Comparison of ENCODE assay signal across 27 cellular contexts in genomic region chr17:36870618-36871002, GRCh38.
A peak's percentile ranks its signal among the peaks of the same experiment; 100 is the strongest.
DNase-seq lines count a peak whose midpoint lies in the region; ATAC-seq, FAIRE-seq and TF ChIP-seq lines count a peak whose summit lies in the region.
"Had no signal": no experiment of that assay in that cellular context is flagged by ENCODE, and none has a peak within 500 bp of the region (broad histone marks: within the 10 kb centered on the region; RNA-seq: fewer than 3 reads in every experiment).

No MANE protein-coding gene starts in this region.

- H2BK5ac ChIP-seq in mesendoderm (ENCODE audit: low read length) = peak overlapping the region; percentile 29

- H3K4me1 Mint-ChIP-seq in WTC11 = peaks cover 17% of the 10 kb centered on the region
- no peaks in the 10 kb centered on the region for H3K4me1 Mint-ChIP-seq in naive thymus-derived CD4-positive, alpha-beta T cell

- no peak overlapping the region for H3K23ac ChIP-seq in mesendoderm (ENCODE audit: low read length)

- DNase-seq in HepG2 (ENCODE audit: low spot score) (no peak), right lobe of liver (no peak), WTC11 (ENCODE audit: low spot score) (no peak), mesendoderm (peak; percentile 62), ascending aorta (ENCODE audit: low spot score in 2 of 2) (no peak), H4 (ENCODE audit: low spot score) (no peak)
- no peak for DNase-seq in naive thymus-derived CD4-positive, alpha-beta T cell
- DNase-seq: AML-193; CD4-positive, alpha-beta T cell; DMS79; GDM1; Kasumi-1; NCI-H1092 treated with DMSO at 0.1 percent for 48 hours; NCI-H1436 treated with DMSO at 0.1 percent for 48 hours; NCI-H187 treated with DMSO at 0.1 percent for 48 hours; NCI-H2107; NCI-H510A; NCI-H748 treated with DMSO at 0.1 percent for 48 hours; NK-92 treated with Interleukin-12 subunit alpha and Interleukin-12 subunit beta, amount 100 ng/mL, for 24 hours; PC-3; SJCRH30 had no signal

- no peak overlapping the region for H3K4me3 Mint-ChIP-seq in WTC11
- H3K4me3 Mint-ChIP-seq in naive thymus-derived CD4-positive, alpha-beta T cell = no peak overlapping the region
- H3K4me3 Mint-ChIP-seq: CD4-positive, alpha-beta T cell had no signal

- no TSS peak for BruUV-seq in HepG2 (replicated peaks; lab: Mats Ljungman, UMichigan)

- 0 out of 3 replicates have a peak, but pooled peaks have one; percentile 25 for ATAC-seq in HepG2
- no peak for ATAC-seq in right lobe of liver
- peak; percentile 77 for ATAC-seq in WTC11
- ATAC-seq in naive thymus-derived CD4-positive, alpha-beta T cell = no peak
- ATAC-seq: GM12878, PC-3, Right ventricle myocardium inferior, SK-N-SH treated with all-trans-retinoic acid at 6 μM for 48 hours had no signal

- peak overlapping the region; percentile 38 for H3K4ac ChIP-seq in mesendoderm (ENCODE audit: low read depth, low read length)

- H4K8ac ChIP-seq in mesendoderm (ENCODE audit: low read depth, low read length) = no peak overlapping the region

- TF ChIP-seq EP300 in HepG2 (IDR thresholded peaks at IDR 0.05; ENCODE audit: low read depth in 2 of 2, low read length in 2 of 2) = no peak
- no peak for TF ChIP-seq EP300 in HepG2 (CRISPR knock-in tag; IDR thresholded peaks at IDR 0.05; ENCODE audit: borderline replicate concordance)

- intact Hi-C loops in HepG2 (cut with micrococcal nuclease; ENCODE audit: unreplicated experiment) = no loop called here
- intact Hi-C loops in right lobe of liver (cut with DNase I) = no loop called here
- intact Hi-C loops in ascending aorta (cut with DNase I) = no loop called here
- intact Hi-C loops in naive thymus-derived CD4-positive, alpha-beta T cell (cut with micrococcal nuclease) = no loop called here

- TF ChIP-seq POLR2A in HepG2 (IDR thresholded peaks at IDR 0.05; ENCODE audit: insufficient read depth in 1 of 2, low read depth in 2 of 2, low read length in 2 of 2) = no peak
- no peak for TF ChIP-seq POLR2A in right lobe of liver (IDR thresholded peaks at IDR 0.05)

- peaks cover 3 to 19% of the 10 kb centered on the region in 2 experiments; a peak in 2 of 5 replicates for H3K27me3 ChIP-seq in HepG2 (ENCODE audit: control insufficient read depth in 1 of 2, insufficient read depth in 2 of 2, low read length in 2 of 2)
- no peaks in the 10 kb centered on the region for H3K27me3 ChIP-seq in right lobe of liver
- H3K27me3 ChIP-seq in mesendoderm (ENCODE audit: insufficient read depth, low read length, poor library complexity) = no peaks in the 10 kb centered on the region
- no peaks in the 10 kb centered on the region for H3K27me3 ChIP-seq in ascending aorta
- no peaks in the 10 kb centered on the region for H3K27me3 ChIP-seq in naive thymus-derived CD4-positive, alpha-beta T cell (ENCODE audit: control insufficient read depth in 2 of 2, insufficient read depth in 2 of 2, low read length in 2 of 2)
- H3K27me3 ChIP-seq: BLaER1 treated with 17β-estradiol and CSF1 and Interleukin-3, amounts not matched to agents 10 nM and 100 nM; SJCRH30 had no signal

- POLR2A ChIA-PET in HepG2 (lab: Yijun Ruan, JAX) (no interaction called here), WTC11 (lab: Charles Lee) (no interaction called here)
- POLR2A ChIA-PET in naive thymus-derived CD4-positive, alpha-beta T cell (lab: Charles Lee) = no interaction called here

- H2BK120ac ChIP-seq in mesendoderm (ENCODE audit: low read depth, low read length) = no peak overlapping the region

- H3K18ac ChIP-seq in mesendoderm (ENCODE audit: low read length) = no peak overlapping the region

- H3K4me2 ChIP-seq in HepG2 (ENCODE audit: low read depth, low read length) (no peak overlapping the region), mesendoderm (ENCODE audit: low read length) (no peak overlapping the region)
- H3K4me2 ChIP-seq: A549 had no signal

- peak overlapping the region; percentile 92 for H2AK5ac ChIP-seq in mesendoderm (ENCODE audit: low read length)

- no peak overlapping the region for H4K5ac ChIP-seq in mesendoderm (ENCODE audit: low read length)

- no peak for TF ChIP-seq RAD21 in HepG2 (CRISPR knock-in tag; IDR thresholded peaks at IDR 0.05)

- H3K9me3 Mint-ChIP-seq in WTC11 = peaks cover 3% of the 10 kb centered on the region; the same call in 1 of the 2 replicates
- peaks cover 0 to 14% (median 0%) of the 10 kb centered on the region in 11 donors for H3K9me3 Mint-ChIP-seq in naive thymus-derived CD4-positive, alpha-beta T cell
- H3K9me3 Mint-ChIP-seq: CD4-positive, alpha-beta T cell had no signal

- H3K9ac ChIP-seq in HepG2 (ENCODE audit: insufficient read depth, low read depth, low read length) = no peak overlapping the region
- no peak overlapping the region for H3K9ac ChIP-seq in mesendoderm (ENCODE audit: low read length)
- H3K9ac ChIP-seq: BLaER1 treated with 17β-estradiol and CSF1 and Interleukin-3, amounts not matched to agents 10 nM and 100 nM had no signal

- H3K4me3 ChIP-seq in HepG2 (replicated peaks in 1 of 3; ENCODE audit: insufficient read depth in 1 of 3, low read depth in 2 of 3, low read length in 3 of 3) (no peak overlapping the region), right lobe of liver (no peak overlapping the region), mesendoderm (ENCODE audit: low read length) (no peak overlapping the region), ascending aorta (no peak overlapping the region)
- H3K4me3 ChIP-seq in naive thymus-derived CD4-positive, alpha-beta T cell (ENCODE audit: low read length) = no peak overlapping the region
- H3K4me3 ChIP-seq: A549; BLaER1 treated with 17β-estradiol and CSF1 and Interleukin-3, amounts not matched to agents 10 nM and 100 nM; GM12878; SJCRH30 had no signal

- H3K27ac Mint-ChIP-seq in WTC11 = no peak overlapping the region
- H3K27ac Mint-ChIP-seq in naive thymus-derived CD4-positive, alpha-beta T cell = no peak overlapping the region
- H3K27ac Mint-ChIP-seq: CD4-positive, alpha-beta T cell had no signal

- peaks cover 2% of the 10 kb centered on the region; the same call in 1 of the 2 replicates for H3K27me3 Mint-ChIP-seq in WTC11 (ENCODE audit: low read depth)
- peaks cover 0 to 11% (median 2%) of the 10 kb centered on the region in 5 donors for H3K27me3 Mint-ChIP-seq in naive thymus-derived CD4-positive, alpha-beta T cell

- no peaks in the 10 kb centered on the region for H3K9me3 ChIP-seq in HepG2 (ENCODE audit: low read length)
- H3K9me3 ChIP-seq in right lobe of liver = no peaks in the 10 kb centered on the region
- H3K9me3 ChIP-seq in ascending aorta = no peaks in the 10 kb centered on the region
- no peaks in the 10 kb centered on the region for H3K9me3 ChIP-seq in naive thymus-derived CD4-positive, alpha-beta T cell (ENCODE audit: control insufficient read depth in 2 of 3, low read length in 3 of 3)
- H3K9me3 ChIP-seq: A549, SJCRH30 had no signal

- CTCF ChIA-PET in HepG2 (lab: Yijun Ruan, JAX; ENCODE audit: low intra/inter-chr PET ratio, low total read pairs) (no interaction called here), WTC11 (lab: Charles Lee) (interaction anchor here (0.7 to 2.3 kb wide), 8 partner anchors 14 to 267 kb away, joined by 3 to 10 read pairs (median 3); no protein-coding TSS in a partner anchor)
- CTCF ChIA-PET in naive thymus-derived CD4-positive, alpha-beta T cell (lab: Charles Lee) = no interaction called here

- H3K36me3 Mint-ChIP-seq in WTC11 = no peaks in the 10 kb centered on the region
- peaks cover 0 to 4% (median 0%) of the 10 kb centered on the region in 5 donors for H3K36me3 Mint-ChIP-seq in naive thymus-derived CD4-positive, alpha-beta T cell

- H2BK15ac ChIP-seq in mesendoderm (replicated peaks; ENCODE audit: low read depth) = no peak overlapping the region

- no peak overlapping the region for H2AFZ ChIP-seq in HepG2 (ENCODE audit: low read length)

- in situ Hi-C loops in HepG2 (cut with HindIII; ENCODE audit: extremely low pct_ligation_motif_present, low pct_unique_long_range_greater_than_20kb) = no loop called here

- 51% methylated on average over 4 of the region's 5 CpGs for WGBS in HepG2 (ENCODE audit: low lambda C conversion rate)
- 17% methylated on average over 2 of the region's 5 CpGs for WGBS in right lobe of liver (ENCODE audit: insufficient coverage, low coverage, low lambda C conversion rate, missing lambda C conversion rate)
- WGBS in mesendoderm (ENCODE audit: extremely low coverage, insufficient coverage, low lambda C conversion rate) = no CpG with 5 or more reads among the region's 5 CpGs

- H3K79me1 ChIP-seq in mesendoderm (ENCODE audit: low read length) = no peaks in the 10 kb centered on the region

- TF ChIP-seq CTCF in HepG2 (CRISPR knock-in tag; IDR thresholded peaks at IDR 0.05) (peak; percentile 23), right lobe of liver (IDR thresholded peaks at IDR 0.05) (no peak), WTC11 (IDR thresholded peaks at IDR 0.05) (no peak), ascending aorta (IDR thresholded peaks at IDR 0.05) (no peak)

- H4K20me1 ChIP-seq in HepG2 (ENCODE audit: insufficient read depth, low read length) = no peaks in the 10 kb centered on the region

- H3K79me2 ChIP-seq in HepG2 (ENCODE audit: insufficient read depth, low read length) = no peaks in the 10 kb centered on the region
- no peaks in the 10 kb centered on the region for H3K79me2 ChIP-seq in mesendoderm (ENCODE audit: control insufficient read depth, insufficient read depth, low read length)

- no peaks in the 10 kb centered on the region for H3K36me3 ChIP-seq in HepG2 (replicated peaks in 1 of 2; ENCODE audit: control insufficient read depth in 1 of 2, insufficient read depth in 2 of 2, low read length in 2 of 2)
- H3K36me3 ChIP-seq in right lobe of liver = no peaks in the 10 kb centered on the region
- no peaks in the 10 kb centered on the region for H3K36me3 ChIP-seq in mesendoderm (ENCODE audit: control insufficient read depth, insufficient read depth, low read length)
- H3K36me3 ChIP-seq in ascending aorta = no peaks in the 10 kb centered on the region
- H3K36me3 ChIP-seq in naive thymus-derived CD4-positive, alpha-beta T cell (ENCODE audit: control insufficient read depth in 2 of 3, insufficient read depth in 3 of 3, low read length in 3 of 3) = no peaks in the 10 kb centered on the region
- H3K36me3 ChIP-seq: BLaER1 treated with 17β-estradiol and CSF1 and Interleukin-3, amounts not matched to agents 10 nM and 100 nM; SJCRH30 had no signal

- peak overlapping the region; percentile 35 for H3K56ac ChIP-seq in mesendoderm (ENCODE audit: low read length)

- H3K27ac ChIP-seq in HepG2 (ENCODE audit: extremely low read length, insufficient read depth, low read length) (no peak overlapping the region), right lobe of liver (no peak overlapping the region), mesendoderm (ENCODE audit: low read depth, low read length) (no peak overlapping the region), ascending aorta (no peak overlapping the region)
- H3K27ac ChIP-seq in naive thymus-derived CD4-positive, alpha-beta T cell (ENCODE audit: low read depth, low read length) = no peak overlapping the region
- H3K27ac ChIP-seq: BLaER1 treated with 17β-estradiol and CSF1 and Interleukin-3, amounts not matched to agents 10 nM and 100 nM; SJCRH30 had no signal

- no peak for FAIRE-seq in HepG2 (lab: Jason Lieb, UNC)
- FAIRE-seq: A549, GM12878, H54 had no signal

- H3K4me1 ChIP-seq in HepG2 (ENCODE audit: insufficient read depth, low read length) (no peaks in the 10 kb centered on the region), right lobe of liver (no peaks in the 10 kb centered on the region), mesendoderm (ENCODE audit: control insufficient read depth, low read depth, low read length) (peaks cover 2% of the 10 kb centered on the region), ascending aorta (no peaks in the 10 kb centered on the region)
- H3K4me1 ChIP-seq in naive thymus-derived CD4-positive, alpha-beta T cell (ENCODE audit: control insufficient read depth in 2 of 2, insufficient read depth in 2 of 2, low read length in 2 of 2) = no peaks in the 10 kb centered on the region
- H3K4me1 ChIP-seq: SJCRH30 had no signal

Comparison
In these comparisons a context has a peak if more than half of its experiments do, and no peak if none do; other contexts are left out.
1. ATAC-seq: peak in HepG2 (single experiment) and WTC11 (single experiment); none in right lobe of liver (0 of 4) and naive thymus-derived CD4-positive, alpha-beta T cell (single experiment).
2. Of the 50 proteins assayed by ChIP-seq in both HepG2 and WTC11: peak only in HepG2: CTCF; only in WTC11: none; in both: none; in neither: 49.